Comparison of ENCODE assay signal across 13 cellular contexts in the genomic region with DNA sequence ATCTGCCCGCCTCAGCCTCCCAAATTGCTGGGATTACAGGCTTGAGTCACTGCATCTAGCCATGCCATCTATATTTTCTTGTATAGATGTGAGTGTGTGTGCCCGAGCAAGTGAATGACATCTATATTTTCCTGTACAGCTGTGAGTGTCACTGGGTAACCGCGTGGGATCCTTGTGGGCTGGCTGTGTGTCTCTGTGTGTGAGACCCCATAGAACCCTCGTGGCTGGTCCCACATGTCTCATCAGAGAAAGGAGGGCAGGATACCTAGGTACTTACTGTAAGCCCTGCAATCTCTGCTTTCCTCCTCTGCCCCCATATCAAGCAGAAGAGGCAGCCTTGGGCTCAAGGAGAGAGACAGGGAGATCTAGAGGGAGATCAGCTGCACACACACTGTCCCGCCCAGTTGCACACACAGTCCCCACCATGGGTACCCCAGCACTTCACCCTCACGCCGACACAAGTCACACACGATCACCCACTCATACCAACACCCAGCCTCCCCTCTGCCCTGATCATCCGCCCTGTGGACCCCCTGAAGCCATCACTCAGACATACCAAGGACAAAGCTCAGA. TPM values are rescaled to one million over a fixed set of nuclear protein-coding genes. Genes with fewer than 3 reads are reported as not detected.
DNase-seq lines count a peak whose midpoint lies in the region; ATAC-seq and TF ChIP-seq lines count a peak whose summit lies in the region.
"Had no signal": no experiment of that assay in that cellular context is flagged by ENCODE, and none has a peak within 500 bp of the region (broad histone marks: within the 10 kb centered on the region; RNA-seq: fewer than 3 reads in every experiment).

No MANE protein-coding gene starts in this region.

- H3K9me3 Mint-ChIP-seq in GM23338, result no peaks in the 10 kb centered on the region; the same call in 2 of the 3 replicates

- H3K4me3 ChIP-seq in BLaER1 (peak overlapping the region; percentile 72), GM23338 (no peak overlapping the region), mucosa of rectum (ENCODE audit: low read length in 2 of 2) (peak overlapping the region; percentile 58 to 75), gastrocnemius medialis (peak overlapping the region in 2 of 4 donors; percentile 13 to 28)

- H3K79me2 ChIP-seq in GM23338 (replicated peaks; ENCODE audit: insufficient read depth), result no peaks in the 10 kb centered on the region

- ATAC-seq in GM23338 (no peak), GM19463 (IDR thresholded peaks at IDR 0.05; ENCODE audit: unreplicated experiment) (no peak), gastrocnemius medialis (no peak)

- peaks cover 17% of the 10 kb centered on the region for H3K9me3 ChIP-seq in BLaER1
- H3K9me3 ChIP-seq in mucosa of rectum (ENCODE audit: control insufficient read depth in 2 of 2, low read length in 2 of 2), result no peaks in the 10 kb centered on the region
- H3K9me3 ChIP-seq in gastrocnemius medialis, result no peaks in the 10 kb centered on the region

- no peak for TF ChIP-seq POLR2A in gastrocnemius medialis (IDR thresholded peaks at IDR 0.05)

- no peaks in the 10 kb centered on the region for H4K20me1 ChIP-seq in BLaER1
- no peaks in the 10 kb centered on the region for H4K20me1 ChIP-seq in GM23338 (replicated peaks; ENCODE audit: insufficient read depth)

- H3K27ac ChIP-seq in BLaER1 (peak overlapping the region; percentile 95), GM23338 (ENCODE audit: low read depth) (no peak overlapping the region), mucosa of rectum (ENCODE audit: low read depth in 2 of 2, low read length in 2 of 2) (peak overlapping the region in 1 of 2 donors; percentile 71), gastrocnemius medialis (no peak overlapping the region)

- peaks cover 12% of the 10 kb centered on the region; the same call in 2 of the 3 replicates for H3K4me1 Mint-ChIP-seq in GM23338

- H2AFZ ChIP-seq in GM23338, result peak overlapping the region; percentile 89; the same call in 1 of the 2 replicates

- peak overlapping the region; percentile 98 for H3K4me2 ChIP-seq in BLaER1
- H3K4me2 ChIP-seq in GM23338, result no peak overlapping the region

- no peaks in the 10 kb centered on the region for H3K27me3 ChIP-seq in BLaER1
- no peaks in the 10 kb centered on the region for H3K27me3 ChIP-seq in GM23338 (ENCODE audit: insufficient read depth)
- H3K27me3 ChIP-seq in mucosa of rectum (ENCODE audit: control insufficient read depth in 2 of 2, insufficient read depth in 2 of 2, low read length in 2 of 2), result no peaks in the 10 kb centered on the region
- peaks cover 14 to 28% (median 28%) of the 10 kb centered on the region in 3 donors for H3K27me3 ChIP-seq in gastrocnemius medialis

- intact Hi-C loops in gastrocnemius medialis (cut with DNase I; ENCODE audit: low total_unique reads), result no loop called here

- H3K36me3 ChIP-seq in BLaER1 (peaks cover 20% of the 10 kb centered on the region), GM23338 (ENCODE audit: insufficient read depth) (no peaks in the 10 kb centered on the region), mucosa of rectum (ENCODE audit: control insufficient read depth in 2 of 2, insufficient read depth in 2 of 2, low read length in 2 of 2) (no peaks in the 10 kb centered on the region), gastrocnemius medialis (no peaks in the 10 kb centered on the region)

- DNase-seq in GM23338 (ENCODE audit: low spot score) (no peak), activated T-cell treated with anti-CD3 and anti-CD28 coated beads for 48 hours (ENCODE audit: low read depth) (peak; percentile 23), SKM-1 treated with dmso at 0.1 percent for 144 hours (lab: John Stamatoyannopoulos, UW; ENCODE audit: unreplicated experiment) (no peak), gastrocnemius medialis (no peak), cortex of kidney (lab: John Stamatoyannopoulos, UW) (no peak)
- DNase-seq: hippocampal formation, NCI-H2171 had no signal

- H3K4me3 Mint-ChIP-seq in GM23338, result no peak overlapping the region

- H3K27ac Mint-ChIP-seq in GM23338, result no peak overlapping the region

- no peaks in the 10 kb centered on the region for H3K36me3 Mint-ChIP-seq in GM23338 (ENCODE audit: low read depth)

- H3K4me1 ChIP-seq in BLaER1 (peaks cover 48% of the 10 kb centered on the region), GM23338 (ENCODE audit: insufficient read depth) (peaks cover 7% of the 10 kb centered on the region), mucosa of rectum (ENCODE audit: control insufficient read depth in 2 of 2, insufficient read depth in 2 of 2, low read length in 2 of 2) (peaks cover 2 to 6% of the 10 kb centered on the region in 2 donors), gastrocnemius medialis (no peaks in the 10 kb centered on the region)

- peaks cover 7% of the 10 kb centered on the region for H3K27me3 Mint-ChIP-seq in GM23338 (ENCODE audit: insufficient read depth, low read depth, poor library complexity)

- in situ Hi-C loops in gastrocnemius medialis (cut with MboI; ENCODE audit: low sequenced_read_pairs in 4 of 4), result no loop called here

- H3K9me2 ChIP-seq in GM23338 (ENCODE audit: insufficient read depth), result no peaks in the 10 kb centered on the region

- TF ChIP-seq CTCF in GM23338 (conservative IDR thresholded peaks at IDR 0.05; ENCODE audit: low read depth in 2 of 2), result no peak
- TF ChIP-seq CTCF in gastrocnemius medialis (IDR thresholded peaks at IDR 0.05 in 4 of 5, conservative IDR thresholded peaks at IDR 0.05 in 1 of 5), result no peak

- peak overlapping the region; percentile 85 for H3K9ac ChIP-seq in BLaER1
- H3K9ac ChIP-seq in mucosa of rectum (ENCODE audit: low read depth in 1 of 2, low read length in 2 of 2), result peak overlapping the region; percentile 58 to 70

- no peaks in the 10 kb centered on the region for H3F3A ChIP-seq in GM23338 (replicated peaks; ENCODE audit: low read depth)

TF ChIP-seq in GM23338, 12 proteins besides CTCF, POLR2A, EP300 and RAD21 (continues in another document):
- TF ChIP-seq EZH2 (IDR thresholded peaks at IDR 0.05; ENCODE audit: low read depth, unreplicated experiment) (no peak), ZNF114 (CRISPR knock-in tag; IDR thresholded peaks at IDR 0.05) (no peak), STAT1 (IDR thresholded peaks at IDR 0.05; ENCODE audit: unreplicated experiment) (no peak), EZH2phosphoT487 (IDR thresholded peaks at IDR 0.05; ENCODE audit: unreplicated experiment) (no peak), ZNF331 (CRISPR knock-in tag; IDR thresholded peaks at IDR 0.05; ENCODE audit: low read depth) (no peak)
- TF ChIP-seq, protein P1, sequence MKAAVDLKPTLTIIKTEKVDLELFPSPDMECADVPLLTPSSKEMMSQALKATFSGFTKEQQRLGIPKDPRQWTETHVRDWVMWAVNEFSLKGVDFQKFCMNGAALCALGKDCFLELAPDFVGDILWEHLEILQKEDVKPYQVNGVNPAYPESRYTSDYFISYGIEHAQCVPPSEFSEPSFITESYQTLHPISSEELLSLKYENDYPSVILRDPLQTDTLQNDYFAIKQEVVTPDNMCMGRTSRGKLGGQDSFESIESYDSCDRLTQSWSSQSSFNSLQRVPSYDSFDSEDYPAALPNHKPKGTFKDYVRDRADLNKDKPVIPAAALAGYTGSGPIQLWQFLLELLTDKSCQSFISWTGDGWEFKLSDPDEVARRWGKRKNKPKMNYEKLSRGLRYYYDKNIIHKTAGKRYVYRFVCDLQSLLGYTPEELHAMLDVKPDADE (IDR thresholded peaks at IDR 0.05), result no peak
- TF ChIP-seq, protein P2, sequence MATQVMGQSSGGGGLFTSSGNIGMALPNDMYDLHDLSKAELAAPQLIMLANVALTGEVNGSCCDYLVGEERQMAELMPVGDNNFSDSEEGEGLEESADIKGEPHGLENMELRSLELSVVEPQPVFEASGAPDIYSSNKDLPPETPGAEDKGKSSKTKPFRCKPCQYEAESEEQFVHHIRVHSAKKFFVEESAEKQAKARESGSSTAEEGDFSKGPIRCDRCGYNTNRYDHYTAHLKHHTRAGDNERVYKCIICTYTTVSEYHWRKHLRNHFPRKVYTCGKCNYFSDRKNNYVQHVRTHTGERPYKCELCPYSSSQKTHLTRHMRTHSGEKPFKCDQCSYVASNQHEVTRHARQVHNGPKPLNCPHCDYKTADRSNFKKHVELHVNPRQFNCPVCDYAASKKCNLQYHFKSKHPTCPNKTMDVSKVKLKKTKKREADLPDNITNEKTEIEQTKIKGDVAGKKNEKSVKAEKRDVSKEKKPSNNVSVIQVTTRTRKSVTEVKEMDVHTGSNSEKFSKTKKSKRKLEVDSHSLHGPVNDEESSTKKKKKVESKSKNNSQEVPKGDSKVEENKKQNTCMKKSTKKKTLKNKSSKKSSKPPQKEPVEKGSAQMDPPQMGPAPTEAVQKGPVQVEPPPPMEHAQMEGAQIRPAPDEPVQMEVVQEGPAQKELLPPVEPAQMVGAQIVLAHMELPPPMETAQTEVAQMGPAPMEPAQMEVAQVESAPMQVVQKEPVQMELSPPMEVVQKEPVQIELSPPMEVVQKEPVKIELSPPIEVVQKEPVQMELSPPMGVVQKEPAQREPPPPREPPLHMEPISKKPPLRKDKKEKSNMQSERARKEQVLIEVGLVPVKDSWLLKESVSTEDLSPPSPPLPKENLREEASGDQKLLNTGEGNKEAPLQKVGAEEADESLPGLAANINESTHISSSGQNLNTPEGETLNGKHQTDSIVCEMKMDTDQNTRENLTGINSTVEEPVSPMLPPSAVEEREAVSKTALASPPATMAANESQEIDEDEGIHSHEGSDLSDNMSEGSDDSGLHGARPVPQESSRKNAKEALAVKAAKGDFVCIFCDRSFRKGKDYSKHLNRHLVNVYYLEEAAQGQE (IDR thresholded peaks at IDR 0.05; ENCODE audit: unreplicated experiment), result no peak

RNA-seq across cellular contexts. Expression of a gene that starts 0.7 kb away (rescaled TPM):
- total RNA-seq in GM23338 (2014; rRNA removed; shearing (Covaris generic)), result 2.8 and 3.1 TPM in 2 replicates
- polyA plus RNA-seq in GM23338 (2016; fragmentation: Nextera tagmentation; extraction: Ambion mirVana), result 6.1 and 6.3 TPM in 2 replicates
- total RNA-seq in gastrocnemius medialis, result 1 to 10 TPM in 1 of 4 donors, under 1 TPM in 2, not detected in 1; 0.27 to 1.2 (median 0.29) TPM
- total RNA-seq: pulmonary artery endothelial cell had no signal

RNA-seq across cellular contexts. Expression of a gene that starts 16.9 kb away (rescaled TPM):
- total RNA-seq in GM23338 (2014; rRNA removed; shearing (Covaris generic)), result 32.2 and 44.4 TPM in 2 replicates
- 11.8 and 16.6 TPM in 2 replicates for polyA plus RNA-seq in GM23338 (2016; fragmentation: Nextera tagmentation; extraction: Ambion mirVana)
- under 1 TPM in 1 of 4 donors, not detected in 3; 0.75 TPM for total RNA-seq in gastrocnemius medialis
- total RNA-seq: cardiac septum had no signal
- polyA plus RNA-seq: BJ had no signal

RNA-seq across cellular contexts. Expression of a gene that starts 21.2 kb away (rescaled TPM):
- 31.1 and 41.7 TPM in 2 replicates for total RNA-seq in GM23338 (2014; rRNA removed; shearing (Covaris generic))
- polyA plus RNA-seq in GM23338 (2016; fragmentation: Nextera tagmentation; extraction: Ambion mirVana), result 32.9 and 34.6 TPM in 2 replicates
- total RNA-seq in gastrocnemius medialis, result 1 to 10 TPM; 1.7 to 2.5 (median 2.0) TPM
- polyA plus RNA-seq: BJ had no signal

RNA-seq across cellular contexts. Expression of a gene that starts 21.3 kb away (rescaled TPM):
- 90.5 and 96.4 TPM in 2 replicates for total RNA-seq in GM23338 (2014; rRNA removed; shearing (Covaris generic))
- 25.1 and 25.7 TPM in 2 replicates for polyA plus RNA-seq in GM23338 (2016; fragmentation: Nextera tagmentation; extraction: Ambion mirVana)
- total RNA-seq in gastrocnemius medialis, result 10 to 100 TPM; 61.7 to 73.6 (median 65.0) TPM

RNA-seq across cellular contexts. Expression of a gene that starts 47.4 kb away (rescaled TPM):
- total RNA-seq in GM23338 (2014; rRNA removed; shearing (Covaris generic)), result 0.35 TPM in 1 of 2 replicates, not detected in the other
- polyA plus RNA-seq in GM23338 (2016; fragmentation: Nextera tagmentation; extraction: Ambion mirVana), result 0.23 and 0.24 TPM in 2 replicates
- under 1 TPM in 1 of 4 donors, not detected in 3; 0.42 TPM for total RNA-seq in gastrocnemius medialis

Comparison
In these comparisons a context has a peak if more than half of its experiments do, and no peak if none do; other contexts are left out.
1. RNA of a gene that starts 16.9 kb away (total RNA-seq): 32.2 to 44.4 TPM in GM23338; 0.75 TPM in gastrocnemius medialis; every median in the first group is over 10 times any median in the second.